ENCODE assay signal across 9 cellular contexts in the genomic region with DNA sequence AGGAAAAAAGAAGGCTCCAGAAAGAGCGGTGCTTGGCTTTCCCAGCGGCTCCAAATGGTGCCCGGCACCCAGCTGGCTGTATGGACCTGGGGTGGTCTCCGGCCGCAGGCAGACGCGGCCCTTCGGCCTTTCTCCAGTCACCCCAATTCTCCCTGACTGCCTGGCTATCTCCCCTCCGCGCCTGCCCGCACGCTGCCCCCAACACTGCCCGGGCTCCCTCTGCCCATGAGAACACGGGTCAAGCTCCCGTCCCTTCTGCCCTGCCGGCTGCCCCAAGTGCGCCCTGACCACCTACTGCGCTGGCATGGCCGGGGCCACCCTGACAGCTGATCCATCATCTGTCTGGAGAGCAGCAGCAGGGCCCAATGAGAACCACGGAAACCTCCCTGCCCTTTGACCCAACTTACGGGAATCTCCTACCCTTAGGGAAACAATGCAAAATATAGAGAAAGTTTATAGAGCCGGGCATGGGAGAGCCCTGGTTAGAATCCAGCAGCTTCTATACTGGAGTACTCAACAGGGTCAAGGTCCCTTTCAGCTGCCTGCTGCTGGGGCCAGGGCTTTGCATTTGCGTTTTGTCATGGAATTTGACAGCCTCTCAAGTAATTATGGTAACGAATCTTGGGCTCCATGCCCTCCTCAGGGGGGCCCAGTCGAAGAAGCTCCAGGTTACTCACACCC. TPM values are rescaled to one million over a fixed set of nuclear protein-coding genes. Genes with fewer than 3 reads are reported as not detected.
DNase-seq lines count a peak whose midpoint lies in the region; ATAC-seq, FAIRE-seq and TF ChIP-seq lines count a peak whose summit lies in the region.
"Had no signal": no experiment of that assay in that cellular context is flagged by ENCODE, and none has a peak within 500 bp of the region (broad histone marks: within the 10 kb centered on the region; RNA-seq: fewer than 3 reads in every experiment).

No MANE protein-coding gene starts in this region.

- no peak for TF ChIP-seq EP300 in upper lobe of left lung (IDR thresholded peaks at IDR 0.05)

- intact Hi-C loops in endothelial cell of umbilical vein (cut with micrococcal nuclease), result loop anchor here (2.0 to 5.0 kb wide), 2 partner anchors 38 to 90 kb away; a partner anchor contains a TSS

- ATAC-seq in activated T-cell treated with anti-CD3 and anti-CD28 coated beads, Interleukin-2, amount 50 U/mL, for 72 hours (replicated peaks in 1 of 2), result no peak
- no peak for ATAC-seq in activated T-cell treated with anti-CD3 and anti-CD28 coated beads, Interleukin-2, amount 50 U/mL, for 4 hours
- no peak for ATAC-seq in upper lobe of left lung (ENCODE audit: low FRiP score in 2 of 2)
- no peak for ATAC-seq in GM18502 (IDR thresholded peaks at IDR 0.05; ENCODE audit: poor library complexity, unreplicated experiment)
- ATAC-seq in GM21447 (IDR thresholded peaks at IDR 0.05; ENCODE audit: unreplicated experiment), result no peak

- peak overlapping the region; percentile 92 to 95 for H3K4me3 Mint-ChIP-seq in activated T-cell treated with anti-CD3 and anti-CD28 coated beads, Interleukin-2, amount 50 U/mL, for 72 hours
- no peak overlapping the region for H3K4me3 Mint-ChIP-seq in activated T-cell treated with anti-CD3 and anti-CD28 coated beads, Interleukin-2, amount 50 U/mL, for 4 hours

- H3K4me2 ChIP-seq in endothelial cell of umbilical vein (ENCODE audit: insufficient read depth, low read length), result no peak overlapping the region

- peak overlapping the region; percentile 35 for H2AFZ ChIP-seq in endothelial cell of umbilical vein (ENCODE audit: low read depth, low read length)

- FAIRE-seq in endothelial cell of umbilical vein (lab: Jason Lieb, UNC), result peak; percentile 67

- H3K9ac ChIP-seq in endothelial cell of umbilical vein (replicated peaks; ENCODE audit: extremely low read depth, insufficient read depth, low read length), result peak overlapping the region; percentile 44

- TF ChIP-seq CTCF in endothelial cell of umbilical vein (IDR thresholded peaks at IDR 0.05; ENCODE audit: extremely low read depth in 1 of 2, insufficient read depth in 1 of 2, low read depth in 1 of 2, low read length in 2 of 2) (no peak), upper lobe of left lung (IDR thresholded peaks at IDR 0.05) (no peak), GM10266 (IDR thresholded peaks at IDR 0.05; ENCODE audit: control insufficient read depth, insufficient read depth, low read depth, missing control alignments) (no peak)

- BruUV-seq in endothelial cell of umbilical vein (replicated peaks; lab: Mats Ljungman, UMichigan), result no TSS peak

- no peak overlapping the region for H3K27ac Mint-ChIP-seq in activated T-cell treated with anti-CD3 and anti-CD28 coated beads, Interleukin-2, amount 50 U/mL, for 72 hours

- dilution Hi-C loops in endothelial cell of umbilical vein (cut with MboI; ENCODE audit: extremely low pct_ligation_motif_present, low sequenced_read_pairs), result no loop called here

- peaks cover 25% of the 10 kb centered on the region for H3K4me1 Mint-ChIP-seq in activated T-cell treated with anti-CD3 and anti-CD28 coated beads, Interleukin-2, amount 50 U/mL, for 72 hours (ENCODE audit: low read depth)
- peaks cover 18% of the 10 kb centered on the region for H3K4me1 Mint-ChIP-seq in activated T-cell treated with anti-CD3 and anti-CD28 coated beads, Interleukin-2, amount 50 U/mL, for 4 hours (ENCODE audit: low read depth)

- WGBS in upper lobe of left lung, 2 donors, result 46 to 65% methylated on average over 11 to 25 of the region's 25 CpGs

- CTCF ChIA-PET in endothelial cell of umbilical vein (lab: Charles Lee), result interaction anchor here (1.9 to 2.7 kb wide), 2 partner anchors 10 to 144 kb away, joined by 5 to 15 read pairs; no protein-coding TSS in a partner anchor

- H3K27me3 ChIP-seq in endothelial cell of umbilical vein (ENCODE audit: control insufficient read depth in 2 of 2, insufficient read depth in 2 of 2, low read length in 2 of 2) (no peaks in the 10 kb centered on the region), muscle layer of duodenum (ENCODE audit: low read depth, low read length) (no peaks in the 10 kb centered on the region), upper lobe of left lung (peaks cover 0 to 9% (median 0%) of the 10 kb centered on the region in 4 donors)

- DNase-seq in activated T-cell treated with anti-CD3 and anti-CD28 coated beads, Interleukin-2, amount 50 U/mL, for 72 hours, result no peak
- DNase-seq in activated T-cell treated with anti-CD3 and anti-CD28 coated beads, Interleukin-2, amount 50 U/mL, for 4 hours, result no peak
- DNase-seq in endothelial cell of umbilical vein (ENCODE audit: low read depth, low spot score) (no peak), upper lobe of left lung (peak in 1 of 2 donors; percentile 74), GM10266 (ENCODE audit: extremely low spot score) (no peak)
- DNase-seq: NCI-H69 had no signal

- H3K79me2 ChIP-seq in endothelial cell of umbilical vein (ENCODE audit: control insufficient read depth, insufficient read depth, low read length), result peaks cover 3% of the 10 kb centered on the region

- H3K36me3 ChIP-seq in endothelial cell of umbilical vein (ENCODE audit: control insufficient read depth in 2 of 2, extremely low read depth in 1 of 2, insufficient read depth in 2 of 2, low read length in 2 of 2) (no peaks in the 10 kb centered on the region), muscle layer of duodenum (ENCODE audit: control insufficient read depth in 1 of 2, insufficient read depth in 2 of 2, low read length in 2 of 2) (peaks cover 0 to 7% of the 10 kb centered on the region in 2 donors), upper lobe of left lung (no peaks in the 10 kb centered on the region)

- no peak for TF ChIP-seq POLR2A in endothelial cell of umbilical vein (IDR thresholded peaks at IDR 0.05; ENCODE audit: low read depth, low read length)
- no peak for TF ChIP-seq POLR2A in upper lobe of left lung (IDR thresholded peaks at IDR 0.05)

- H3K27me3 Mint-ChIP-seq in activated T-cell treated with anti-CD3 and anti-CD28 coated beads, Interleukin-2, amount 50 U/mL, for 72 hours (ENCODE audit: low read depth), result peaks cover 6% of the 10 kb centered on the region
- H3K27me3 Mint-ChIP-seq in activated T-cell treated with anti-CD3 and anti-CD28 coated beads, Interleukin-2, amount 50 U/mL, for 4 hours (ENCODE audit: low read depth), result no peaks in the 10 kb centered on the region

- H3K4me1 ChIP-seq in endothelial cell of umbilical vein (ENCODE audit: control insufficient read depth, extremely low read depth, insufficient read depth, low read length) (peaks cover 12% of the 10 kb centered on the region), muscle layer of duodenum (ENCODE audit: control insufficient read depth in 1 of 2, insufficient read depth in 2 of 2, low read length in 2 of 2) (peaks cover 0 to 5% of the 10 kb centered on the region in 2 donors), upper lobe of left lung (peaks cover 0 to 22% (median 0%) of the 10 kb centered on the region in 4 donors)

- H4K20me1 ChIP-seq in endothelial cell of umbilical vein (replicated peaks; ENCODE audit: control insufficient read depth, extremely low read depth, insufficient read depth, low read length), result no peaks in the 10 kb centered on the region

- H3K4me3 ChIP-seq in endothelial cell of umbilical vein (replicated peaks in 1 of 3; ENCODE audit: insufficient read depth in 1 of 3, low read depth in 1 of 3, low read length in 3 of 3) (no peak overlapping the region), muscle layer of duodenum (ENCODE audit: low read depth in 1 of 2, low read length in 2 of 2) (peak overlapping the region; percentile 51 to 56), upper lobe of left lung (peak overlapping the region in 3 of 4 donors; percentile 65 to 69 (median 66))

- no peaks in the 10 kb centered on the region for H3K9me3 Mint-ChIP-seq in activated T-cell treated with anti-CD3 and anti-CD28 coated beads, Interleukin-2, amount 50 U/mL, for 72 hours
- H3K9me3 Mint-ChIP-seq in activated T-cell treated with anti-CD3 and anti-CD28 coated beads, Interleukin-2, amount 50 U/mL, for 4 hours, result no peaks in the 10 kb centered on the region

- POLR2A ChIA-PET in endothelial cell of umbilical vein (lab: Charles Lee), result interaction anchor here (0.9 to 1.7 kb wide), 2 partner anchors 10 to 28 kb away, joined by 3 to 6 read pairs; no protein-coding TSS in a partner anchor

- peaks cover 2% of the 10 kb centered on the region in 2 donors for H3K36me3 Mint-ChIP-seq in activated T-cell treated with anti-CD3 and anti-CD28 coated beads, Interleukin-2, amount 50 U/mL, for 72 hours (ENCODE audit: insufficient read depth in 2 of 2)
- H3K36me3 Mint-ChIP-seq in activated T-cell treated with anti-CD3 and anti-CD28 coated beads, Interleukin-2, amount 50 U/mL, for 4 hours (ENCODE audit: insufficient read depth), result peaks cover 2% of the 10 kb centered on the region

- H3K9me3 ChIP-seq in endothelial cell of umbilical vein (replicated peaks; ENCODE audit: control insufficient read depth, insufficient read depth, low read length) (no peaks in the 10 kb centered on the region), muscle layer of duodenum (ENCODE audit: control insufficient read depth in 1 of 2, low read length in 2 of 2) (no peaks in the 10 kb centered on the region), upper lobe of left lung (peaks cover 0 to 8% (median 0%) of the 10 kb centered on the region in 4 donors)

- H3K27ac ChIP-seq in endothelial cell of umbilical vein (ENCODE audit: insufficient read depth, low read depth, low read length) (peak overlapping the region; percentile 12), muscle layer of duodenum (ENCODE audit: low read length) (peak overlapping the region; percentile 85), upper lobe of left lung (peak overlapping the region; percentile 79 to 94 (median 92))

- H3K9me1 ChIP-seq in endothelial cell of umbilical vein (replicated peaks; ENCODE audit: control insufficient read depth, extremely low read depth, insufficient read depth, low read length), result no peaks in the 10 kb centered on the region

RNA-seq across cellular contexts. Expression of a gene that starts 1.2 kb away (rescaled TPM):
- total RNA-seq in activated T-cell treated with anti-CD3 and anti-CD28 coated beads, Interleukin-2, amount 50 U/mL, for 72 hours, result 10 to 100 TPM; 31.2 to 32.9 TPM
- 10 to 100 TPM; 30.4 to 40.7 (median 30.8) TPM for total RNA-seq in activated T-cell treated with anti-CD3 and anti-CD28 coated beads, Interleukin-2, amount 50 U/mL, for 4 hours
- 25.6 and 42.9 TPM in 2 replicates for total RNA-seq in endothelial cell of umbilical vein
- 32.0 and 37.3 TPM in 2 replicates for polyA plus RNA-seq in endothelial cell of umbilical vein
- polyA plus RNA-seq in endothelial cell of umbilical vein (2011; cell fraction: cytosol; rRNA removed), result 18.9 and 26.6 TPM in 2 replicates
- polyA plus RNA-seq in endothelial cell of umbilical vein (2011; cell fraction: nucleus; rRNA removed), result 45.1 and 46.1 TPM in 2 replicates
- polyA plus RNA-seq in endothelial cell of umbilical vein (2012), result 18.3 and 28.8 TPM in 2 replicates
- 12.5 and 16.9 TPM in 2 replicates for polyA minus RNA-seq in endothelial cell of umbilical vein
- 26.1 TPM for polyA minus RNA-seq in endothelial cell of umbilical vein (2011; cell fraction: cytosol; rRNA and poly(A)+ RNA removed)
- polyA minus RNA-seq in endothelial cell of umbilical vein (2011; cell fraction: nucleus; rRNA and poly(A)+ RNA removed), result 5.6 and 9.8 TPM in 2 replicates
- total RNA-seq in upper lobe of left lung, result 10 to 100 TPM; 41.0 to 67.1 (median 49.3) TPM

RNA-seq across cellular contexts. Expression of a gene that starts 26.8 kb away (rescaled TPM):
- total RNA-seq in activated T-cell treated with anti-CD3 and anti-CD28 coated beads, Interleukin-2, amount 50 U/mL, for 72 hours, result 10 to 100 TPM; 19.9 to 25.1 TPM
- 10 to 100 TPM; 31.3 to 32.0 (median 31.9) TPM for total RNA-seq in activated T-cell treated with anti-CD3 and anti-CD28 coated beads, Interleukin-2, amount 50 U/mL, for 4 hours
- 19.7 and 22.6 TPM in 2 replicates for total RNA-seq in endothelial cell of umbilical vein
- 21.9 and 30.8 TPM in 2 replicates for polyA plus RNA-seq in endothelial cell of umbilical vein
- 13.4 and 16.6 TPM in 2 replicates for polyA plus RNA-seq in endothelial cell of umbilical vein (2011; cell fraction: cytosol; rRNA removed)
- polyA plus RNA-seq in endothelial cell of umbilical vein (2011; cell fraction: nucleus; rRNA removed), result 7.2 and 7.6 TPM in 2 replicates
- 22.1 and 28.4 TPM in 2 replicates for polyA plus RNA-seq in endothelial cell of umbilical vein (2012)
- polyA minus RNA-seq in endothelial cell of umbilical vein, result 10.7 and 12.7 TPM in 2 replicates
- polyA minus RNA-seq in endothelial cell of umbilical vein (2011; cell fraction: cytosol; rRNA and poly(A)+ RNA removed), result 27.2 TPM
- 3.1 and 3.9 TPM in 2 replicates for polyA minus RNA-seq in endothelial cell of umbilical vein (2011; cell fraction: nucleus; rRNA and poly(A)+ RNA removed)
- 10 to 100 TPM; 16.8 to 33.4 (median 28.7) TPM for total RNA-seq in upper lobe of left lung

RNA-seq across cellular contexts. Expression of a gene that starts 29.4 kb away (rescaled TPM):
- 10 to 100 TPM; 46.9 to 47.3 TPM for total RNA-seq in activated T-cell treated with anti-CD3 and anti-CD28 coated beads, Interleukin-2, amount 50 U/mL, for 72 hours
- 100 to 1,000 TPM; 101 to 105 (median 102) TPM for total RNA-seq in activated T-cell treated with anti-CD3 and anti-CD28 coated beads, Interleukin-2, amount 50 U/mL, for 4 hours
- total RNA-seq in endothelial cell of umbilical vein (159 and 161 TPM in 2 replicates), upper lobe of left lung (100 to 1,000 TPM in 2 of 6 donors, 10 to 100 TPM in 4; 50.4 to 112 (median 81.7) TPM)
- polyA plus RNA-seq in endothelial cell of umbilical vein, result 155 and 173 TPM in 2 replicates
- 69.7 and 82.0 TPM in 2 replicates for polyA plus RNA-seq in endothelial cell of umbilical vein (2011; cell fraction: cytosol; rRNA removed)
- polyA plus RNA-seq in endothelial cell of umbilical vein (2011; cell fraction: nucleus; rRNA removed), result 152 and 189 TPM in 2 replicates
- polyA plus RNA-seq in endothelial cell of umbilical vein (2012), result 174 and 198 TPM in 2 replicates
- 89.1 and 109 TPM in 2 replicates for polyA minus RNA-seq in endothelial cell of umbilical vein
- polyA minus RNA-seq in endothelial cell of umbilical vein (2011; cell fraction: cytosol; rRNA and poly(A)+ RNA removed), result 87.3 TPM
- polyA minus RNA-seq in endothelial cell of umbilical vein (2011; cell fraction: nucleus; rRNA and poly(A)+ RNA removed), result 43.4 and 72.5 TPM in 2 replicates

RNA-seq across cellular contexts. Expression of a gene that starts 30.2 kb away (rescaled TPM):
- total RNA-seq in activated T-cell treated with anti-CD3 and anti-CD28 coated beads, Interleukin-2, amount 50 U/mL, for 72 hours, result 10 to 100 TPM; 38.4 to 39.4 TPM
- total RNA-seq in activated T-cell treated with anti-CD3 and anti-CD28 coated beads, Interleukin-2, amount 50 U/mL, for 4 hours, result 10 to 100 TPM; 44.3 to 51.6 (median 45.3) TPM
- total RNA-seq in endothelial cell of umbilical vein, result 40.3 and 41.2 TPM in 2 replicates
- 47.8 and 52.1 TPM in 2 replicates for polyA plus RNA-seq in endothelial cell of umbilical vein
- 28.2 and 36.2 TPM in 2 replicates for polyA plus RNA-seq in endothelial cell of umbilical vein (2011; cell fraction: cytosol; rRNA removed)
- polyA plus RNA-seq in endothelial cell of umbilical vein (2011; cell fraction: nucleus; rRNA removed), result 58.8 and 59.8 TPM in 2 replicates
- 26.9 and 34.0 TPM in 2 replicates for polyA plus RNA-seq in endothelial cell of umbilical vein (2012)
- 11.1 and 13.7 TPM in 2 replicates for polyA minus RNA-seq in endothelial cell of umbilical vein
- 16.7 TPM for polyA minus RNA-seq in endothelial cell of umbilical vein (2011; cell fraction: cytosol; rRNA and poly(A)+ RNA removed)
- polyA minus RNA-seq in endothelial cell of umbilical vein (2011; cell fraction: nucleus; rRNA and poly(A)+ RNA removed), result 11.3 and 17.5 TPM in 2 replicates
- total RNA-seq in upper lobe of left lung, result 10 to 100 TPM; 11.1 to 46.3 (median 39.7) TPM

RNA-seq across cellular contexts. Expression of a gene that starts 30.8 kb away (rescaled TPM):
- total RNA-seq in activated T-cell treated with anti-CD3 and anti-CD28 coated beads, Interleukin-2, amount 50 U/mL, for 72 hours, result 10 to 100 TPM; 45.0 to 53.5 TPM
- total RNA-seq in activated T-cell treated with anti-CD3 and anti-CD28 coated beads, Interleukin-2, amount 50 U/mL, for 4 hours, result 10 to 100 TPM; 51.5 to 63.2 (median 59.1) TPM
- total RNA-seq in endothelial cell of umbilical vein, result 27.2 and 31.4 TPM in 2 replicates
- 25.3 and 28.3 TPM in 2 replicates for polyA plus RNA-seq in endothelial cell of umbilical vein
- 21.3 and 26.1 TPM in 2 replicates for polyA plus RNA-seq in endothelial cell of umbilical vein (2011; cell fraction: cytosol; rRNA removed)
- polyA plus RNA-seq in endothelial cell of umbilical vein (2011; cell fraction: nucleus; rRNA removed), result 10.5 and 10.9 TPM in 2 replicates
- 18.7 and 25.4 TPM in 2 replicates for polyA plus RNA-seq in endothelial cell of umbilical vein (2012)
- 20.1 and 20.2 TPM in 2 replicates for polyA minus RNA-seq in endothelial cell of umbilical vein
- 47.9 TPM for polyA minus RNA-seq in endothelial cell of umbilical vein (2011; cell fraction: cytosol; rRNA and poly(A)+ RNA removed)
- 4.5 and 4.8 TPM in 2 replicates for polyA minus RNA-seq in endothelial cell of umbilical vein (2011; cell fraction: nucleus; rRNA and poly(A)+ RNA removed)
- total RNA-seq in upper lobe of left lung, result 10 to 100 TPM; 13.6 to 52.2 (median 43.8) TPM

Comparison
In these comparisons a context has a peak if more than half of its experiments do, and no peak if none do; other contexts are left out.
1. H3K27ac ChIP-seq: peak in every context shown above with its lines; median percentile 92 in upper lobe of left lung; 85 in muscle layer of duodenum; 12 in endothelial cell of umbilical vein.
2. H3K4me3 ChIP-seq: peak in muscle layer of duodenum (2 of 2) and upper lobe of left lung (3 of 4); none in endothelial cell of umbilical vein (0 of 3).